Comparison of ENCODE assay signal across 21 cellular contexts in the genomic region with DNA sequence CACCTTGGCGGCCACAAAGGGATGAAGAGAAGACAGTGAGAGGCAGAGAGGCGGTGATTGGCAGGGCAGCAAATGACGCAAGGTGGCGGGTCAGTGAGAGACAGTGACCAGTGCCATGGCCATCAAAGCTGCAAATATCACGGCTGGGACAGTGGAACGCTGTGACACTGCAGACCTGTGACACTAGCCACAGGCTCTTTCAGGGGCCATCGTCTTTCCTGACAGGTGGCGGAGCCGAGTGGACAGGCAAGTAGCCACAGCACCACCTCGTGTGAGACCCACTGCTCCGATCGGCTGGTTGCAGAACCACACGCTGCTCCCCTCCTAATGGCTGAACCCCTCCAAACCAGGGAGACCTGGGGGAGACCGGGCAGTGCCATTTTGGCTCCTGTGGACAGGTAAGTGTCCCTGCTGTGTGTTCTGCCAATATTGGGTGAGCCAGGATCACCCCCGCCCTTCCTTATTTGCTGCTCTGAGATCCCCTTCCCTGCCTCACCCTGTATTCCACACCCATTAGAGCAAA. TPM values are rescaled to one million over a fixed set of nuclear protein-coding genes. Genes with fewer than 3 reads are reported as not detected.
"Had no signal": no experiment of that assay in that cellular context is flagged by ENCODE, and none has a peak within 500 bp of the region (broad histone marks: within the 10 kb centered on the region; RNA-seq: fewer than 3 reads in every experiment).

No MANE protein-coding gene starts in this region.

- H3K27ac Mint-ChIP-seq: memory B cell; mesothelial cell of epicardium; natural killer cell treated with Interleukin-12 subunit alpha and Interleukin-12 subunit beta and Interleukin-15 and Interleukin-18, amount 100 ng/mL, for 72 hours had no signal

- H3K9me3 ChIP-seq: colonic mucosa, heart left ventricle, neutrophil, right atrium auricular region had no signal

- H3K36me3 ChIP-seq: colonic mucosa, heart left ventricle, neutrophil, right atrium auricular region had no signal

- H3K9me3 Mint-ChIP-seq: memory B cell; mesothelial cell of epicardium; natural killer cell treated with Interleukin-12 subunit alpha and Interleukin-12 subunit beta and Interleukin-15 and Interleukin-18, amount 100 ng/mL, for 72 hours had no signal

- H3K4me1 ChIP-seq: colonic mucosa, heart left ventricle, right atrium auricular region had no signal

- H3K4me3 ChIP-seq: colonic mucosa, heart left ventricle, right atrium auricular region had no signal

- H3K36me3 Mint-ChIP-seq: memory B cell; mesothelial cell of epicardium; natural killer cell treated with Interleukin-12 subunit alpha and Interleukin-12 subunit beta and Interleukin-15 and Interleukin-18, amount 100 ng/mL, for 72 hours had no signal

- H3K27me3 ChIP-seq: colonic mucosa, right atrium auricular region had no signal

- DNase-seq: cerebellar nuclear complex; colonic mucosa; dermis blood vessel endothelial cell; erythroblast; foreskin melanocyte; hippocampal formation; kidney glomerular epithelial cell; small intestine; stimulated activated CD4-positive, alpha-beta T cell treated with anti-CD3 and anti-CD28 coated beads, Interleukin-12 subunit alpha, Interleukin-12 subunit beta, amount 100 ng/mL, for 4 hours; stimulated activated naive CD4-positive, alpha-beta T cell treated with Interleukin-2 at 50 U/mL for 16 hours; trophoblast cell had no signal

- H3K4me3 Mint-ChIP-seq: memory B cell; mesothelial cell of epicardium; natural killer cell treated with Interleukin-12 subunit alpha and Interleukin-12 subunit beta and Interleukin-15 and Interleukin-18, amount 100 ng/mL, for 72 hours had no signal

- ATAC-seq: left lobe of liver; natural killer cell treated with Interleukin-12 subunit alpha and Interleukin-12 subunit beta and Interleukin-15 and Interleukin-18, amount 100 ng/mL, for 72 hours had no signal

- H3K27ac ChIP-seq: colonic mucosa, heart left ventricle, neutrophil, right atrium auricular region had no signal

- H3K4me1 Mint-ChIP-seq: mesothelial cell of epicardium had no signal

RNA-seq across cellular contexts. Expression of gene SLC22A31, which starts 9.2 kb away (rescaled TPM):
- total RNA-seq: dermis blood vessel endothelial cell, endothelial cell of umbilical vein, heart left ventricle, osteocyte had no signal

RNA-seq across cellular contexts. Expression of gene CDH15, which starts 38.0 kb away (rescaled TPM):
- total RNA-seq: colonic mucosa; dermis blood vessel endothelial cell; endothelial cell of umbilical vein; lower leg skin; natural killer cell treated with Interleukin-12 subunit alpha and Interleukin-12 subunit beta and Interleukin-15 and Interleukin-18, amount 100 ng/mL, for 72 hours; right atrium auricular region had no signal
